Comparison of ENCODE assay signal across 1 cellular context in genomic region chr2:128797937-128798336, GRCh38.
TF ChIP-seq lines count a peak whose summit lies in the region.

No MANE protein-coding gene starts in this region.

TF ChIP-seq in GM12878, 131 proteins besides CTCF, POLR2A, EP300 and RAD21 (continued from another document):
- peak; percentile 75 for TF ChIP-seq ZNF687 (IDR thresholded peaks at IDR 0.05)
- TF ChIP-seq JUND (IDR thresholded peaks at IDR 0.05; ENCODE audit: low read depth, low read length) = no peak
- no peak for TF ChIP-seq NR2C1 (IDR thresholded peaks at IDR 0.05)
- no peak for TF ChIP-seq EZH2 (IDR thresholded peaks at IDR 0.05; ENCODE audit: borderline replicate concordance, control insufficient read depth, low read depth, low read length)
- no peak for TF ChIP-seq SMAD5 (IDR thresholded peaks at IDR 0.05; ENCODE audit: low read depth)
- TF ChIP-seq NRF1 (conservative IDR thresholded peaks at IDR 0.05; ENCODE audit: low read depth, low read length) = no peak
- no peak for TF ChIP-seq MEF2B (IDR thresholded peaks at IDR 0.05; ENCODE audit: partially characterized antibody, poor library complexity, severe bottlenecking)
- TF ChIP-seq MEF2A (IDR thresholded peaks at IDR 0.05; ENCODE audit: insufficient read depth, low read depth, low read length) = no peak
- TF ChIP-seq BHLHE40 (IDR thresholded peaks at IDR 0.05; ENCODE audit: borderline replicate concordance in 1 of 2, low read depth in 2 of 2, low read length in 1 of 2) = peak in 1 of 2 experiments; percentile 31; a peak in 1 of 4 replicates
- TF ChIP-seq KLF5 (IDR thresholded peaks at IDR 0.05; ENCODE audit: partially characterized antibody) = no peak
- TF ChIP-seq RCOR1 (conservative IDR thresholded peaks at IDR 0.05; ENCODE audit: low read depth, low read length) = no peak
- TF ChIP-seq ZZZ3 (IDR thresholded peaks at IDR 0.05; ENCODE audit: control insufficient read depth, insufficient read length, low read depth) = no peak
- TF ChIP-seq MLLT1 (IDR thresholded peaks at IDR 0.05) = no peak
